Comparison of ENCODE assay signal across 15 cellular contexts in genomic region chr10:79059859-79060379, GRCh38. TPM values are rescaled to one million over a fixed set of nuclear protein-coding genes. Genes with fewer than 3 reads are reported as not detected.
DNase-seq lines count a peak whose midpoint lies in the region; ATAC-seq and TF ChIP-seq lines count a peak whose summit lies in the region.
"Had no signal": no experiment of that assay in that cellular context is flagged by ENCODE, and none has a peak within 500 bp of the region (broad histone marks: within the 10 kb centered on the region; RNA-seq: fewer than 3 reads in every experiment).

No MANE protein-coding gene starts in this region.

- H3K4me3 ChIP-seq in SJCRH30 (no peak overlapping the region), stomach (no peak overlapping the region)
- H3K4me3 ChIP-seq: BLaER1, gastroesophageal sphincter, uterus had no signal

- intact Hi-C loops in stomach (cut with DNase I; ENCODE audit: low total_unique reads) = no loop called here

- H3K36me3 ChIP-seq in SJCRH30 = no peaks in the 10 kb centered on the region
- H3K36me3 ChIP-seq in stomach = no peaks in the 10 kb centered on the region
- H3K36me3 ChIP-seq: BLaER1, gastroesophageal sphincter, uterus had no signal

- no peak for ATAC-seq in T-cell (replicated peaks in 1 of 4)
- ATAC-seq: gastroesophageal sphincter had no signal

- DNase-seq in SJCRH30 (peak; percentile 39 to 68), glutamatergic neuron (peak; percentile 4), midbrain (lab: John Stamatoyannopoulos, UW) (peak; percentile 87), stomach (peak; percentile 88), T-cell (no peak), NAMALWA (ENCODE audit: low spot score) (no peak), NCI-H146 (lab: John Stamatoyannopoulos, UW) (no peak), T-helper 9 cell (no peak)
- DNase-seq: activated CD4-positive, alpha-beta T cell treated with anti-CD3 and anti-CD28 coated beads for 48 hours; activated T-cell treated with anti-CD3 and anti-CD28 coated beads, Interleukin-2, amount 50 U/mL, for 48 hours; stimulated activated CD8-positive, alpha-beta memory T cell treated with anti-CD3 and anti-CD28 coated beads, Interleukin-4, amount 100 ng/mL, for 48 hours; T-helper 1 cell had no signal

- H3K4me1 ChIP-seq in SJCRH30 (no peaks in the 10 kb centered on the region), stomach (peaks cover 48 to 89% (median 69%) of the 10 kb centered on the region in 4 donors)
- H3K4me1 ChIP-seq: gastroesophageal sphincter, uterus had no signal

- no peak overlapping the region for H3K27ac Mint-ChIP-seq in glutamatergic neuron (ENCODE audit: unreplicated experiment)
- no peak overlapping the region for H3K27ac Mint-ChIP-seq in T-cell

- H3K27ac ChIP-seq in SJCRH30 (no peak overlapping the region), stomach (peak overlapping the region; percentile 85 to 92 (median 86))
- H3K27ac ChIP-seq: BLaER1, uterus had no signal

- CTCF ChIA-PET in T-cell (lab: Charles Lee) = no interaction called here

- H3K9me3 ChIP-seq in SJCRH30 (replicated peaks) (no peaks in the 10 kb centered on the region), stomach (no peaks in the 10 kb centered on the region)
- H3K9me3 ChIP-seq: BLaER1, gastroesophageal sphincter, uterus had no signal

- peaks cover 6% of the 10 kb centered on the region for H3K9me3 Mint-ChIP-seq in glutamatergic neuron (ENCODE audit: unreplicated experiment)
- H3K9me3 Mint-ChIP-seq in T-cell = no peaks in the 10 kb centered on the region

- H3K27me3 ChIP-seq in SJCRH30 = no peaks in the 10 kb centered on the region
- no peaks in the 10 kb centered on the region for H3K27me3 ChIP-seq in stomach
- H3K27me3 ChIP-seq: gastroesophageal sphincter, uterus had no signal

- H3K36me3 Mint-ChIP-seq in glutamatergic neuron (ENCODE audit: unreplicated experiment) = no peaks in the 10 kb centered on the region
- H3K36me3 Mint-ChIP-seq in T-cell = no peaks in the 10 kb centered on the region

- WGBS in stomach, 5 donors = 28 to 51% (median 33%) methylated on average over 11 of the region's 11 CpGs

- no peak for TF ChIP-seq CTCF in glutamatergic neuron (IDR thresholded peaks at IDR 0.05; ENCODE audit: partially characterized antibody, unreplicated experiment)
- TF ChIP-seq CTCF in stomach (IDR thresholded peaks at IDR 0.05) = no peak

- POLR2A ChIA-PET in T-cell (lab: Charles Lee) = no interaction called here

- no peak for TF ChIP-seq POLR2A in stomach (IDR thresholded peaks at IDR 0.05)

- no peak for TF ChIP-seq EP300 in stomach (IDR thresholded peaks at IDR 0.05)

- H3K4me3 Mint-ChIP-seq in glutamatergic neuron (ENCODE audit: unreplicated experiment) (no peak overlapping the region), T-cell (no peak overlapping the region)

- H3K27me3 Mint-ChIP-seq in glutamatergic neuron (ENCODE audit: unreplicated experiment) (no peaks in the 10 kb centered on the region), T-cell (no peaks in the 10 kb centered on the region)

- H3K4me1 Mint-ChIP-seq in glutamatergic neuron (ENCODE audit: low read depth, unreplicated experiment) = peaks cover 4% of the 10 kb centered on the region
- H3K4me1 Mint-ChIP-seq in T-cell = peaks cover 21 to 27% (median 24%) of the 10 kb centered on the region in 3 donors

RNA-seq across cellular contexts. Expression of gene ZMIZ1, which starts 8.8 kb away (rescaled TPM):
- 11.5 and 13.6 TPM in 2 replicates for total RNA-seq in SJCRH30 (2014; rRNA removed; shearing (Covaris generic))
- 230 TPM for total RNA-seq in glutamatergic neuron (ENCODE audit: unreplicated experiment)
- total RNA-seq in stomach = 100 to 1,000 TPM in 1 of 5 donors, 10 to 100 TPM in 4; 25.9 to 103 (median 67.7) TPM
- polyA plus RNA-seq in stomach = 10 to 100 TPM; 17.7 to 20.2 (median 18.2) TPM
- total RNA-seq in T-cell = 10 to 100 TPM; 16.8 to 27.1 (median 21.2) TPM

Comparison
In these comparisons a context has a peak if more than half of its experiments do, and no peak if none do; other contexts are left out.
1. DNase-seq: peak in SJCRH30 (2 of 2), glutamatergic neuron (single experiment), midbrain (single experiment) and stomach (single experiment); none in T-cell (0 of 34), NAMALWA (single experiment), NCI-H146 (single experiment) and T-helper 9 cell (single experiment).